ENCODE assay signal across 8 cellular contexts in the genomic region with DNA sequence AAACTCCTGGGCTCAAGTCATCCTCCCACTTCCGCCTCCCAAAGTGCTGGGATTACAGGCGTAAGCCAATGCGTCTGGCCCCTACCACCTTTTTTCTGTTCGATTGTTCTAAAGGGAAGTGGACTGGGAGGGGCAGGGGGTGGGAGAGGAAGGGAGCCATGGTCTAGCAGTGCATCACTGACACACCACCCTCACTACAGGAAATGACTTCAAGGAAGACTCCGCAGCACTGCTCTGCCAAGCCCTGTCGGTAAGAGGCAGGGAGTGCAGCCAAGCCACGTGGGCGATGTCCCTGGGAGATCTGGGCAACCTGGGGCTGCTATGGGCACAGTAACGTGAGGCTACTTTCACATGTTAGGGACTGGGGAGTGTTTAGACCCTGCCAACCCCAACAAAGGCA. TPM values are rescaled to one million over a fixed set of nuclear protein-coding genes. Genes with fewer than 3 reads are reported as not detected.
DNase-seq lines count a peak whose midpoint lies in the region; TF ChIP-seq lines count a peak whose summit lies in the region.

No MANE protein-coding gene starts in this region.

- H3K9me3 Mint-ChIP-seq in activated naive CD8-positive, alpha-beta T cell treated with anti-CD3 and anti-CD28 coated beads for 36 hours: no peaks in the 10 kb centered on the region

- peaks cover 19% of the 10 kb centered on the region for H3K27me3 Mint-ChIP-seq in activated naive CD8-positive, alpha-beta T cell treated with anti-CD3 and anti-CD28 coated beads for 36 hours

- peak; percentile 36 for DNase-seq in T follicular helper cell (ENCODE audit: low read depth)
- DNase-seq in activated naive CD8-positive, alpha-beta T cell treated with anti-CD3 and anti-CD28 coated beads for 36 hours: peak; percentile 66
- DNase-seq in stimulated activated CD8-positive, alpha-beta memory T cell treated with anti-CD3 and anti-CD28 coated beads, Interleukin-2, amount 100 ng/mL, for 48 hours (ENCODE audit: low read depth in 2 of 2): peak; percentile 36 to 39
- DNase-seq in GM19240 (ENCODE audit: insufficient read length, low spot score): no peak
- no peak for DNase-seq in NCI-H1417 treated with DMSO at 0.1 percent for 48 hours (lab: John Stamatoyannopoulos, UW)
- no peak for DNase-seq in DMS153 (lab: John Stamatoyannopoulos, UW)

- peaks cover 3% of the 10 kb centered on the region for H3K36me3 Mint-ChIP-seq in activated naive CD8-positive, alpha-beta T cell treated with anti-CD3 and anti-CD28 coated beads for 36 hours

- H3K4me1 Mint-ChIP-seq in activated naive CD8-positive, alpha-beta T cell treated with anti-CD3 and anti-CD28 coated beads for 36 hours: peaks cover 9% of the 10 kb centered on the region

- peak overlapping the region; percentile 67 for H3K27ac ChIP-seq in layer of hippocampus (ENCODE audit: low read depth, low read length)

- peak; percentile 45 for TF ChIP-seq CTCF in GM12873 (IDR thresholded peaks at IDR 0.05; ENCODE audit: insufficient read depth, low read depth, low read length, missing control alignments)

- peak overlapping the region; percentile 65 for H3K27ac Mint-ChIP-seq in activated naive CD8-positive, alpha-beta T cell treated with anti-CD3 and anti-CD28 coated beads for 36 hours

- no peaks in the 10 kb centered on the region for H3K27me3 ChIP-seq in layer of hippocampus (ENCODE audit: control insufficient read depth, insufficient read depth, low read length)

- no peak overlapping the region for H3K4me3 Mint-ChIP-seq in activated naive CD8-positive, alpha-beta T cell treated with anti-CD3 and anti-CD28 coated beads for 36 hours

RNA-seq across cellular contexts. Expression of a gene that starts 18.0 kb away (rescaled TPM):
- total RNA-seq in activated naive CD8-positive, alpha-beta T cell treated with anti-CD3 and anti-CD28 coated beads for 36 hours: not detected

RNA-seq across cellular contexts. Expression of a gene that starts 31.5 kb away (rescaled TPM):
- total RNA-seq in activated naive CD8-positive, alpha-beta T cell treated with anti-CD3 and anti-CD28 coated beads for 36 hours: 10 to 100 TPM; 14.9 to 17.1 TPM

Comparison
In these comparisons a context has a peak if more than half of its experiments do, and no peak if none do; other contexts are left out.
1. DNase-seq: peak in T follicular helper cell (single experiment), activated naive CD8-positive, alpha-beta T cell treated with anti-CD3 and anti-CD28 coated beads for 36 hours (single experiment) and stimulated activated CD8-positive, alpha-beta memory T cell treated with anti-CD3 and anti-CD28 coated beads, Interleukin-2, amount 100 ng/mL, for 48 hours (2 of 2); none in GM19240 (single experiment), NCI-H1417 treated with DMSO at 0.1 percent for 48 hours (single experiment) and DMS153 (single experiment).